In the genomic region with DNA sequence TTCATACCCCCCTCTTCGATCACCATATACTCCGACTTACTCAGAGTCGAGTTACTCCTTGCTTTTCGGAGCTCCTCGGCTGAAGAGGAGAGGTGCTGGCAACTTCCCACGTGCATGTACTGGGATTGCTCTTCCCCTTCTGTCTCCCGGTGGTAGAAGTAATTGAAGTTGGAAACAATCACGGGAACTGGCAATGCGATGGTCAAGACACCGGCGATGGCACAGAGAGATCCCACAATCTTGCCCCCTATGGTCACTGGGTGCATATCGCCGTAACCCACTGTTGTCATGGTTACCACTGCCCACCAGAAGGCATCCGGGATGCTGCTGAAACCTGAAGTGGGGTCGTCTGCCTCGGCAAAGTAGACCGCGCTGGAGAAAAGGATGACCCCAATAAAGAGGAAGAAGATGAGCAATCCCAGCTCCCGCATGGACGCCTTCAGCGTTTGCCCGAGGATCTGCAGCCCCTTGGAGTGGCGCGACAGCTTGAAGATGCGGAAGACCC, we compare ENCODE assay signal across 10 cellular contexts. TPM values are rescaled to one million over a fixed set of nuclear protein-coding genes. Genes with fewer than 3 reads are reported as not detected.
DNase-seq lines count a peak whose midpoint lies in the region; ATAC-seq and TF ChIP-seq lines count a peak whose summit lies in the region.
"Had no signal": no experiment of that assay in that cellular context is flagged by ENCODE, and none has a peak within 500 bp of the region (broad histone marks: within the 10 kb centered on the region; RNA-seq: fewer than 3 reads in every experiment).

No MANE protein-coding gene starts in this region.

- peaks cover 39% of the 10 kb centered on the region for H3K4me1 Mint-ChIP-seq in neural progenitor cell

- H3K9ac ChIP-seq in neural progenitor cell (no peak overlapping the region), Karpas-422 (ENCODE audit: low read length) (no peak overlapping the region)

- H3K27ac Mint-ChIP-seq in neural progenitor cell, result no peak overlapping the region

- peaks cover 2% of the 10 kb centered on the region for H3K36me3 Mint-ChIP-seq in neural progenitor cell

- H2AFZ ChIP-seq in neural progenitor cell (replicated peaks) (no peak overlapping the region), Karpas-422 (ENCODE audit: low read length) (no peak overlapping the region)

- H3K36me3 ChIP-seq in GM06990 (ENCODE audit: control insufficient read depth, insufficient read depth, low read length), result no peaks in the 10 kb centered on the region
- H3K36me3 ChIP-seq in neural progenitor cell, result no peaks in the 10 kb centered on the region
- H3K36me3 ChIP-seq in Karpas-422 (ENCODE audit: insufficient read depth, low read length), result no peaks in the 10 kb centered on the region

- H3K4me3 ChIP-seq in GM06990 (replicated peaks; ENCODE audit: low read depth, low read length) (peak overlapping the region; percentile 58), neural progenitor cell (no peak overlapping the region), Karpas-422 (ENCODE audit: low read length) (no peak overlapping the region)

- H3K9me2 ChIP-seq in Karpas-422 (replicated peaks; ENCODE audit: insufficient read depth, low read length), result no peaks in the 10 kb centered on the region

- ATAC-seq in GM19467 (IDR thresholded peaks at IDR 0.05; ENCODE audit: unreplicated experiment) (no peak), HG02970 (IDR thresholded peaks at IDR 0.05; ENCODE audit: low FRiP score, unreplicated experiment) (no peak), HG02884 (IDR thresholded peaks at IDR 0.05; ENCODE audit: unreplicated experiment) (no peak)

- H3K4me2 ChIP-seq in neural progenitor cell, result no peak overlapping the region
- H3K4me2 ChIP-seq in Karpas-422 (ENCODE audit: low read depth, low read length, poor library complexity, severe bottlenecking), result no peak overlapping the region

- peak overlapping the region; percentile 87 for H3K4me3 Mint-ChIP-seq in neural progenitor cell

- DNase-seq in GM06990 (ENCODE audit: extremely low read depth, insufficient read length) (peak; percentile 22), NCI-H748 (lab: John Stamatoyannopoulos, UW; ENCODE audit: unreplicated experiment) (peak; percentile 42), neural progenitor cell (ENCODE audit: low spot score) (no peak), Karpas-422 (no peak)

- H3K27me3 Mint-ChIP-seq in neural progenitor cell (ENCODE audit: insufficient read depth, low read depth), result peaks cover 29% of the 10 kb centered on the region

- H3K27me3 ChIP-seq in GM06990 (replicated peaks; ENCODE audit: control insufficient read depth, insufficient read depth, low read length) (no peaks in the 10 kb centered on the region), neural progenitor cell (peaks cover 100% of the 10 kb centered on the region), Karpas-422 (ENCODE audit: low read length) (no peaks in the 10 kb centered on the region)

- H3K4me1 ChIP-seq in neural progenitor cell (no peaks in the 10 kb centered on the region), Karpas-422 (ENCODE audit: low read length) (peaks cover 11% of the 10 kb centered on the region)

- TF ChIP-seq CTCF in GM06990 (IDR thresholded peaks at IDR 0.05; ENCODE audit: insufficient read depth, low read length, poor library complexity, severe bottlenecking) (no peak), neural progenitor cell (IDR thresholded peaks at IDR 0.05) (no peak)

- H3K9me3 Mint-ChIP-seq in neural progenitor cell, result peaks cover 12% of the 10 kb centered on the region

- H4K20me1 ChIP-seq in neural progenitor cell (ENCODE audit: low read depth) (no peaks in the 10 kb centered on the region), Karpas-422 (ENCODE audit: insufficient read depth, low read depth, low read length) (no peaks in the 10 kb centered on the region)

- no peaks in the 10 kb centered on the region for H3K9me3 ChIP-seq in neural progenitor cell (ENCODE audit: low read depth)
- no peaks in the 10 kb centered on the region for H3K9me3 ChIP-seq in Karpas-422 (ENCODE audit: low read length)

- H3K79me2 ChIP-seq in neural progenitor cell (ENCODE audit: low read depth) (no peaks in the 10 kb centered on the region), Karpas-422 (ENCODE audit: low read length) (no peaks in the 10 kb centered on the region)

- peaks cover 11% of the 10 kb centered on the region for H3F3A ChIP-seq in neural progenitor cell (ENCODE audit: low read depth)

- H3K27ac ChIP-seq in angular gyrus (ENCODE audit: low read depth, low read length) (peak overlapping the region; percentile 69), neural progenitor cell (no peak overlapping the region), Karpas-422 (ENCODE audit: low read length) (no peak overlapping the region)
- H3K27ac ChIP-seq: VCaP had no signal

RNA-seq across cellular contexts. Expression of a gene that starts 1.5 kb away (rescaled TPM):
- 0.62 and 0.69 TPM in 2 replicates for total RNA-seq in neural progenitor cell (ENCODE audit: low replicate concordance)
- not detected in 2 replicates for total RNA-seq in Karpas-422 (2014; rRNA removed; shearing (Covaris generic); ENCODE audit: low replicate concordance)
- total RNA-seq: HT1080 had no signal

Comparison
In these comparisons a context has a peak if more than half of its experiments do, and no peak if none do; other contexts are left out.
1. DNase-seq: peak in GM06990 (single experiment) and NCI-H748 (single experiment); none in neural progenitor cell (single experiment) and Karpas-422 (single experiment).